ENCODE assay signal across 8 cellular contexts in the genomic region with DNA sequence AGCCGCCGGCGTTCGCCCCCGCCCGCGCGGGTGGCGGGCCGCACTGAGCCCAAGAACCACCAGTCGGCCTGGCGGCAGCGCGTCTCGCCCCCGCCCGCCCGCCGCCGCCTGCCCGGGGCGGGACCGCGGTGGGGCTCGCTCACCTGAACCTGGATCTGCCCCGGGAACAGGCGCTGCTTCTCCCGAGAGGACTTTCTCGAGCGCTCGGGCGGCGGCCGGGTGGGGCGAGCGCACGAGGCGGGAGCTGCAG. TPM values are rescaled to one million over a fixed set of nuclear protein-coding genes. Genes with fewer than 3 reads are reported as not detected.
DNase-seq lines count a peak whose midpoint lies in the region; ATAC-seq, FAIRE-seq and TF ChIP-seq lines count a peak whose summit lies in the region.

No MANE protein-coding gene starts in this region.

- H3K36me3 Mint-ChIP-seq in activated T-helper 17 cell treated with anti-CD3 and anti-CD28 coated beads, Interleukin-2, amount 50 U/mL, for 72 hours (ENCODE audit: low read depth): peaks cover 44% of the 10 kb centered on the region
- H3K36me3 Mint-ChIP-seq in immature natural killer cell: peaks cover 5 to 6% (median 6%) of the 10 kb centered on the region in 3 donors

- TF ChIP-seq POLR2A in testis (IDR thresholded peaks at IDR 0.05): no peak

- H3K9me3 Mint-ChIP-seq in activated T-helper 17 cell treated with anti-CD3 and anti-CD28 coated beads, Interleukin-2, amount 50 U/mL, for 72 hours: no peaks in the 10 kb centered on the region
- no peaks in the 10 kb centered on the region for H3K9me3 Mint-ChIP-seq in immature natural killer cell

- peaks cover 11% of the 10 kb centered on the region for H3K4me1 Mint-ChIP-seq in activated T-helper 17 cell treated with anti-CD3 and anti-CD28 coated beads, Interleukin-2, amount 50 U/mL, for 72 hours
- H3K4me1 Mint-ChIP-seq in immature natural killer cell: peaks cover 43 to 47% of the 10 kb centered on the region in 2 donors

- FAIRE-seq in D721Med (lab: Jason Lieb, UNC): no peak

- WGBS in heart right ventricle, 2 donors: 0 to 1% methylated on average over 13 to 37 of the region's 38 CpGs
- WGBS in testis, 2 donors: 0% methylated on average over 15 of the region's 38 CpGs; no CpG with 5 or more reads in 1 of the 2 donors

- H3K4me3 ChIP-seq in heart right ventricle: peak overlapping the region; percentile 87 to 100 (median 96)
- peak overlapping the region; percentile 80 to 88 for H3K4me3 ChIP-seq in testis

- H3K4me1 ChIP-seq in heart right ventricle: peaks cover 5 to 63% (median 46%) of the 10 kb centered on the region in 9 donors
- H3K4me1 ChIP-seq in testis: peaks cover 20% of the 10 kb centered on the region

- no peaks in the 10 kb centered on the region for H3K27me3 ChIP-seq in heart right ventricle
- H3K27me3 ChIP-seq in testis: no peaks in the 10 kb centered on the region

- peak in 4 of 8 donors; percentile 0 to 31 (median 1) for ATAC-seq in heart right ventricle
- no peak for ATAC-seq in Right ventricle myocardium superior (ENCODE audit: poor library complexity)
- ATAC-seq in activated T-helper 17 cell treated with anti-CD3 and anti-CD28 coated beads, Interleukin-2, amount 50 U/mL, for 72 hours (replicated peaks): no peak

- H3K4me3 Mint-ChIP-seq in activated T-helper 17 cell treated with anti-CD3 and anti-CD28 coated beads, Interleukin-2, amount 50 U/mL, for 72 hours: peak overlapping the region; percentile 100
- H3K4me3 Mint-ChIP-seq in immature natural killer cell: peak overlapping the region in 4 of 5 donors; percentile 84 to 96 (median 89)

- TF ChIP-seq CTCF in heart right ventricle (IDR thresholded peaks at IDR 0.05) (no peak), testis (IDR thresholded peaks at IDR 0.05) (no peak), D721Med (IDR thresholded peaks at IDR 0.05; ENCODE audit: insufficient read depth, missing control alignments) (no peak)

- H3K27ac ChIP-seq in heart right ventricle (peak overlapping the region; percentile 97 to 100 (median 99)), testis (peak overlapping the region; percentile 84 to 93)

- H3K36me3 ChIP-seq in heart right ventricle (peaks cover 0 to 32% (median 7%) of the 10 kb centered on the region in 9 donors), testis (ENCODE audit: low read depth, missing control alignments) (no peaks in the 10 kb centered on the region)

- intact Hi-C loops in heart right ventricle (cut with DNase I) (loop anchor here in 8 of 10 donors (2.0 to 10.0 kb wide), 12 partner anchors 17 to 80 kb away; no protein-coding TSS in a partner anchor), Right ventricle myocardium superior (cut with DNase I) (loop anchor here (5.0 kb wide), 3 partner anchors 65 to 80 kb away; no protein-coding TSS in a partner anchor), testis (cut with DNase I; ENCODE audit: low total_unique reads) (loop anchor here (10.0 kb wide), 2 partner anchors 63 to 67 kb away; no protein-coding TSS in a partner anchor)

- peak overlapping the region; percentile 80 for H3K27ac Mint-ChIP-seq in activated T-helper 17 cell treated with anti-CD3 and anti-CD28 coated beads, Interleukin-2, amount 50 U/mL, for 72 hours
- H3K27ac Mint-ChIP-seq in immature natural killer cell: peak overlapping the region in 2 of 6 donors; percentile 75 to 87

- no peak for DNase-seq in heart right ventricle
- DNase-seq in Right ventricle myocardium superior: no peak
- no peak for DNase-seq in immature natural killer cell
- DNase-seq in testis: no peak
- DNase-seq in stimulated activated CD4-positive, alpha-beta T cell treated with anti-CD3 and anti-CD28 coated beads, Interleukin-4, amount 100 ng/mL, for 24 hours: no peak
- DNase-seq in D721Med (ENCODE audit: insufficient read length, low spot score): no peak
- DNase-seq in ureter (ENCODE audit: low spot score): no peak

- no peaks in the 10 kb centered on the region for H3K27me3 Mint-ChIP-seq in activated T-helper 17 cell treated with anti-CD3 and anti-CD28 coated beads, Interleukin-2, amount 50 U/mL, for 72 hours
- H3K27me3 Mint-ChIP-seq in immature natural killer cell (ENCODE audit: low read depth in 3 of 3): peaks cover 11 to 21% (median 17%) of the 10 kb centered on the region in 3 donors

- H3K9me3 ChIP-seq in heart right ventricle (no peaks in the 10 kb centered on the region), testis (no peaks in the 10 kb centered on the region)

RNA-seq across cellular contexts. Expression of a gene that starts 0.2 kb away (rescaled TPM):
- total RNA-seq in heart right ventricle (100 to 1,000 TPM; 132 to 345 (median 189) TPM), Right ventricle myocardium superior (138 TPM), testis (100 to 1,000 TPM; 141 to 146 TPM), ureter (810 TPM)
- polyA plus RNA-seq in heart right ventricle (100 to 1,000 TPM; 134 to 243 TPM), immature natural killer cell (100 to 1,000 TPM in 1 of 3 donors, 10 to 100 TPM in 1, 1 to 10 TPM in 1; 8.7 to 355 (median 40.2) TPM), testis (ENCODE audit: insufficient read depth, low read depth, low replicate concordance) (129 TPM)
- 100 to 1,000 TPM; 782 to 800 TPM for total RNA-seq in activated T-helper 17 cell treated with anti-CD3 and anti-CD28 coated beads, Interleukin-2, amount 50 U/mL, for 72 hours
